ENCODE assay signal across 8 cellular contexts in genomic region chr2:170409164-170409535, GRCh38.
DNase-seq lines count a peak whose midpoint lies in the region; ATAC-seq and TF ChIP-seq lines count a peak whose summit lies in the region.

No MANE protein-coding gene starts in this region.

- no peaks in the 10 kb centered on the region for H3K9me3 ChIP-seq in gastrocnemius medialis

- H3K4me3 ChIP-seq in GM12865 (ENCODE audit: low read depth, low read length) (no peak overlapping the region), gastrocnemius medialis (peak overlapping the region in 1 of 4 donors; percentile 18)

- no peaks in the 10 kb centered on the region for H3K4me1 ChIP-seq in gastrocnemius medialis

- ATAC-seq in gastrocnemius medialis (peak in 1 of 2 donors; percentile 53), GM18858 (IDR thresholded peaks at IDR 0.05; ENCODE audit: unreplicated experiment) (no peak), GM21576 (IDR thresholded peaks at IDR 0.05; ENCODE audit: unreplicated experiment) (no peak)

- in situ Hi-C loops in gastrocnemius medialis (cut with MboI; ENCODE audit: low sequenced_read_pairs in 4 of 4) = loop anchor here in 2 of 4 donors (25.0 kb wide), 1 partner anchor 403 kb away; the partner anchor contains the start of gene GAD1 (in 2 of the 2)

- TF ChIP-seq POLR2A in gastrocnemius medialis (IDR thresholded peaks at IDR 0.05) = no peak

- H3K27ac ChIP-seq in gastrocnemius medialis = no peak overlapping the region

- TF ChIP-seq CTCF in GM12865 (IDR thresholded peaks at IDR 0.05; ENCODE audit: insufficient read depth, low read depth, low read length, missing control alignments) (peak; percentile 74), gastrocnemius medialis (IDR thresholded peaks at IDR 0.05 in 4 of 5, conservative IDR thresholded peaks at IDR 0.05 in 1 of 5) (peak; percentile 70 to 82 (median 77))

- H3K36me3 ChIP-seq in gastrocnemius medialis = no peaks in the 10 kb centered on the region

- intact Hi-C loops in gastrocnemius medialis (cut with DNase I; ENCODE audit: low total_unique reads) = loop anchor here (1.0 to 2.0 kb wide), 2 partner anchors 308 to 406 kb away; no protein-coding TSS in a partner anchor

- peaks cover 0 to 2% (median 0%) of the 10 kb centered on the region in 3 donors for H3K27me3 ChIP-seq in gastrocnemius medialis

- peak; percentile 79 for DNase-seq in GM12865 (ENCODE audit: low read depth)
- peak; percentile 20 for DNase-seq in NCI-H1436 treated with DMSO at 0.1 percent for 48 hours (lab: John Stamatoyannopoulos, UW)
- DNase-seq in T-helper 1 cell = peak; percentile 29 to 76 (median 58)
- peak; percentile 48 for DNase-seq in amniotic epithelial cell (ENCODE audit: low read depth)
- DNase-seq in hepatic stellate cell (ENCODE audit: low spot score) = peak; percentile 32
- peak; percentile 24 to 38 for DNase-seq in gastrocnemius medialis

Comparison
In these comparisons a context has a peak if more than half of its experiments do, and no peak if none do; other contexts are left out.
1. DNase-seq: peak in every context shown above with its lines; median percentile 79 in GM12865; 58 in T-helper 1 cell; 48 in amniotic epithelial cell; 32 in hepatic stellate cell; 31 in gastrocnemius medialis; 20 in NCI-H1436 treated with DMSO at 0.1 percent for 48 hours.